In genomic region chr15:90420488-90420850, GRCh38 we compare ENCODE assay signal across 10 cellular contexts. TPM values are rescaled to one million over a fixed set of nuclear protein-coding genes. Genes with fewer than 3 reads are reported as not detected.
DNase-seq lines count a peak whose midpoint lies in the region; ATAC-seq and TF ChIP-seq lines count a peak whose summit lies in the region.
"Had no signal": no experiment of that assay in that cellular context is flagged by ENCODE, and none has a peak within 500 bp of the region (broad histone marks: within the 10 kb centered on the region; RNA-seq: fewer than 3 reads in every experiment).

No MANE protein-coding gene starts in this region.

- H3K27ac ChIP-seq in mammary epithelial cell (ENCODE audit: insufficient read depth, low read depth, low read length): peak overlapping the region; percentile 67
- H3K27ac ChIP-seq in muscle layer of duodenum (ENCODE audit: low read length): peak overlapping the region; percentile 71
- H3K27ac ChIP-seq in upper lobe of left lung: peak overlapping the region; percentile 25 to 74 (median 36)
- H3K27ac ChIP-seq: BLaER1 had no signal

- BruUV-seq in mammary epithelial cell (replicated peaks; lab: Mats Ljungman, UMichigan): no TSS peak

- H3K9me3 Mint-ChIP-seq in activated naive CD4-positive, alpha-beta T cell treated with anti-CD3 and anti-CD28 coated beads, Interleukin-2, amount 50 U/mL, for 24 hours: no peaks in the 10 kb centered on the region

- H3K27ac Mint-ChIP-seq in activated naive CD4-positive, alpha-beta T cell treated with anti-CD3 and anti-CD28 coated beads, Interleukin-2, amount 50 U/mL, for 24 hours: peak overlapping the region; percentile 90

- H3K36me3 ChIP-seq in mammary epithelial cell (ENCODE audit: insufficient read depth, low read length) (no peaks in the 10 kb centered on the region), muscle layer of duodenum (ENCODE audit: control insufficient read depth in 1 of 2, insufficient read depth in 2 of 2, low read length in 2 of 2) (peaks cover 0 to 4% of the 10 kb centered on the region in 2 donors), upper lobe of left lung (peaks cover 0 to 3% (median 0%) of the 10 kb centered on the region in 4 donors)

- H3K9me3 ChIP-seq in mammary epithelial cell (replicated peaks; ENCODE audit: insufficient read depth, low read length) (no peaks in the 10 kb centered on the region), muscle layer of duodenum (ENCODE audit: control insufficient read depth in 1 of 2, low read length in 2 of 2) (no peaks in the 10 kb centered on the region), upper lobe of left lung (no peaks in the 10 kb centered on the region)

- H3K4me3 Mint-ChIP-seq in activated naive CD4-positive, alpha-beta T cell treated with anti-CD3 and anti-CD28 coated beads, Interleukin-2, amount 50 U/mL, for 24 hours: peak overlapping the region; percentile 70

- H3K4me2 ChIP-seq in mammary epithelial cell (ENCODE audit: insufficient read depth, low read depth, low read length): peak overlapping the region; percentile 59
- H3K4me2 ChIP-seq: BLaER1 had no signal

- no peak overlapping the region for H2AFZ ChIP-seq in mammary epithelial cell (ENCODE audit: low read depth, low read length)

- H3K4me3 ChIP-seq in mammary epithelial cell (replicated peaks in 1 of 3; ENCODE audit: insufficient read depth in 1 of 3, low read depth in 2 of 3, low read length in 3 of 3) (no peak overlapping the region), muscle layer of duodenum (ENCODE audit: low read depth in 1 of 2, low read length in 2 of 2) (peak overlapping the region; percentile 4 to 25), upper lobe of left lung (no peak overlapping the region)
- H3K4me3 ChIP-seq: BLaER1 had no signal

- in situ Hi-C loops in mammary epithelial cell (cut with MboI; ENCODE audit: low sequenced_read_pairs in 2 of 2): no loop called here

- dilution Hi-C loops in mammary epithelial cell (cut with HindIII; ENCODE audit: low sequenced_read_pairs): no loop called here

- CTCF ChIA-PET in mammary epithelial cell (lab: Charles Lee; ENCODE audit: low non-redundant PET): no interaction called here

- intact Hi-C loops in mammary epithelial cell (cut with micrococcal nuclease): loop anchor here (1.0 kb wide), 1 partner anchor 32 kb away; the partner anchor contains the start of gene IQGAP1

- ATAC-seq in upper lobe of left lung (ENCODE audit: low FRiP score in 2 of 2): no peak

- no peak for TF ChIP-seq EP300 in upper lobe of left lung (IDR thresholded peaks at IDR 0.05)

- peak overlapping the region; percentile 34 for H3K9ac ChIP-seq in mammary epithelial cell (ENCODE audit: insufficient read depth, low read length)
- H3K9ac ChIP-seq: BLaER1 had no signal

- H3K27me3 ChIP-seq in mammary epithelial cell (ENCODE audit: insufficient read depth, low read length): no peaks in the 10 kb centered on the region
- H3K27me3 ChIP-seq in muscle layer of duodenum (ENCODE audit: low read depth, low read length): no peaks in the 10 kb centered on the region
- H3K27me3 ChIP-seq in upper lobe of left lung: no peaks in the 10 kb centered on the region
- H3K27me3 ChIP-seq: BLaER1 had no signal

- H3K4me1 Mint-ChIP-seq in activated naive CD4-positive, alpha-beta T cell treated with anti-CD3 and anti-CD28 coated beads, Interleukin-2, amount 50 U/mL, for 24 hours: peaks cover 72% of the 10 kb centered on the region

- no peaks in the 10 kb centered on the region for H3K27me3 Mint-ChIP-seq in activated naive CD4-positive, alpha-beta T cell treated with anti-CD3 and anti-CD28 coated beads, Interleukin-2, amount 50 U/mL, for 24 hours

- TF ChIP-seq POLR2A in upper lobe of left lung (IDR thresholded peaks at IDR 0.05): no peak

- no peak for DNase-seq in activated naive CD4-positive, alpha-beta T cell treated with Interleukin-2 at 50 U/mL for 16 hours
- DNase-seq in mammary epithelial cell (no peak), upper lobe of left lung (no peak), COLO829 (ENCODE audit: low spot score) (no peak), NOMO-1 treated with dmso at 0.1 percent for 144 hours (lab: John Stamatoyannopoulos, UW; ENCODE audit: unreplicated experiment) (no peak)
- no peak for DNase-seq in stimulated activated CD4-positive, alpha-beta T cell treated with anti-CD3 and anti-CD28 coated beads, Interleukin-2, amount 100 ng/mL, for 24 hours
- DNase-seq: NCI-H510A treated with DMSO at 0.1 percent for 48 hours had no signal

- peaks cover 44% of the 10 kb centered on the region for H3K4me1 ChIP-seq in mammary epithelial cell (ENCODE audit: insufficient read depth, low read length)
- peaks cover 18 to 59% of the 10 kb centered on the region in 2 donors for H3K4me1 ChIP-seq in muscle layer of duodenum (ENCODE audit: control insufficient read depth in 1 of 2, insufficient read depth in 2 of 2, low read length in 2 of 2)
- peaks cover 61 to 78% (median 70%) of the 10 kb centered on the region in 4 donors for H3K4me1 ChIP-seq in upper lobe of left lung

- peaks cover 7% of the 10 kb centered on the region for H3K36me3 Mint-ChIP-seq in activated naive CD4-positive, alpha-beta T cell treated with anti-CD3 and anti-CD28 coated beads, Interleukin-2, amount 50 U/mL, for 24 hours

- TF ChIP-seq CTCF in mammary epithelial cell (conservative IDR thresholded peaks at IDR 0.05 in 1 of 2, IDR thresholded peaks at IDR 0.05 in 1 of 2; ENCODE audit: extremely low read depth in 1 of 2, insufficient read depth in 1 of 2, low read depth in 1 of 2, low read length in 2 of 2) (no peak), upper lobe of left lung (IDR thresholded peaks at IDR 0.05) (no peak)

- no peaks in the 10 kb centered on the region for H4K20me1 ChIP-seq in mammary epithelial cell (ENCODE audit: insufficient read depth, low read length)

- H3K79me2 ChIP-seq in mammary epithelial cell (ENCODE audit: insufficient read depth, low read length): peaks cover 99% of the 10 kb centered on the region

- WGBS in mammary epithelial cell (ENCODE audit: low coverage, missing lambda C conversion rate): 100% methylated on average over 1 of the region's 1 CpG
- 72 to 82% methylated on average over 1 of the region's 1 CpG for WGBS in upper lobe of left lung, 2 donors

RNA-seq across cellular contexts. Expression of gene IQGAP1, which starts 32.4 kb away (rescaled TPM):
- total RNA-seq in mammary epithelial cell: 100 to 1,000 TPM; 247 to 272 TPM
- polyA plus RNA-seq in mammary epithelial cell: 131 TPM
- polyA minus RNA-seq in mammary epithelial cell: 618 TPM
- 100 to 1,000 TPM; 216 to 502 (median 344) TPM for total RNA-seq in upper lobe of left lung

Comparison
In these comparisons a context has a peak if more than half of its experiments do, and no peak if none do; other contexts are left out.
1. H3K4me3 ChIP-seq: peak in muscle layer of duodenum (2 of 2); none in mammary epithelial cell (0 of 3) and upper lobe of left lung (0 of 4).
2. Peak in every context shown above with its lines, with median percentiles within 50 percentile points of each other: H3K27ac ChIP-seq.